Comparison of ENCODE assay signal across 8 cellular contexts in genomic region chr5:154444559-154445421, GRCh38. TPM values are rescaled to one million over a fixed set of nuclear protein-coding genes. Genes with fewer than 3 reads are reported as not detected.
DNase-seq lines count a peak whose midpoint lies in the region; ATAC-seq and TF ChIP-seq lines count a peak whose summit lies in the region.

No MANE protein-coding gene starts in this region.

- H3K14ac ChIP-seq in trophoblast cell (ENCODE audit: low read length), result peak overlapping the region; percentile 46

- peak overlapping the region; percentile 92 for H3K4me2 ChIP-seq in trophoblast cell (ENCODE audit: low read length)

- H3K36me3 ChIP-seq in cardiac muscle cell (peaks cover 3% of the 10 kb centered on the region), trophoblast cell (ENCODE audit: control insufficient read depth in 1 of 2, insufficient read depth in 2 of 2, low read length in 2 of 2) (peaks cover 6 to 11% of the 10 kb centered on the region in 2 experiments)

- peak overlapping the region; percentile 81 for H3K18ac ChIP-seq in trophoblast cell (ENCODE audit: low read length)

- H3K27me3 ChIP-seq in cardiac muscle cell (no peaks in the 10 kb centered on the region), trophoblast cell (ENCODE audit: insufficient read depth, low read length) (no peaks in the 10 kb centered on the region)

- H3K23ac ChIP-seq in trophoblast cell (ENCODE audit: low read length), result peak overlapping the region; percentile 55

- H3K79me2 ChIP-seq in trophoblast cell (ENCODE audit: control insufficient read depth, insufficient read depth, low read length, poor library complexity), result peaks cover 15% of the 10 kb centered on the region

- H3K9ac ChIP-seq in trophoblast cell (ENCODE audit: low read length), result peak overlapping the region; percentile 59

- H2AFZ ChIP-seq in trophoblast cell (ENCODE audit: insufficient read depth, low read length, poor library complexity), result peak overlapping the region; percentile 68

- peak overlapping the region; percentile 38 for H4K12ac ChIP-seq in trophoblast cell (ENCODE audit: low read depth, low read length)

- peak overlapping the region; percentile 97 for H3K4me3 ChIP-seq in cardiac muscle cell
- peak overlapping the region; percentile 99 for H3K4me3 ChIP-seq in LNCaP clone FGC (ENCODE audit: low read depth, low read length)
- peak overlapping the region; percentile 92 for H3K4me3 ChIP-seq in trophoblast cell (ENCODE audit: low read depth, low read length)

- H2BK120ac ChIP-seq in trophoblast cell (ENCODE audit: insufficient read depth, low read length, poor library complexity), result no peak overlapping the region

- peak overlapping the region; percentile 71 for H4K8ac ChIP-seq in trophoblast cell (ENCODE audit: low read depth, low read length)

- peak overlapping the region; percentile 24 for H2BK5ac ChIP-seq in trophoblast cell (ENCODE audit: low read depth, low read length, poor library complexity)

- no CpG with 5 or more reads among the region's 30 CpGs for WGBS in trophoblast cell (ENCODE audit: extremely low coverage, insufficient coverage, insufficient read length)

- no peaks in the 10 kb centered on the region for H3K9me3 ChIP-seq in cardiac muscle cell (ENCODE audit: low read depth)
- H3K9me3 ChIP-seq in trophoblast cell (ENCODE audit: insufficient read depth, low read depth, low read length), result no peaks in the 10 kb centered on the region

- H3K79me1 ChIP-seq in trophoblast cell (ENCODE audit: low read length), result peaks cover 12% of the 10 kb centered on the region

- peak in 1 of 2 donors; percentile 29 for DNase-seq in cardiac muscle cell (ENCODE audit: low read depth in 1 of 2, low spot score in 1 of 2)
- no peak for DNase-seq in Right ventricle myocardium inferior (ENCODE audit: missing footprints)
- DNase-seq in LNCaP clone FGC (ENCODE audit: low read depth), result no peak
- DNase-seq in activated effector memory CD4-positive, alpha-beta T cell treated with Interleukin-2 at 50 U/mL for 16 hours, result peak; percentile 1
- DNase-seq in globus pallidus (ENCODE audit: low spot score), result peak; percentile 10
- DNase-seq in trophoblast cell, result no peak
- no peak for DNase-seq in NCI-H345 treated with DMSO at 0.1 percent for 48 hours (lab: John Stamatoyannopoulos, UW; ENCODE audit: unreplicated experiment)

- H3K4ac ChIP-seq in trophoblast cell (ENCODE audit: low read depth, low read length), result peak overlapping the region; percentile 5

- TF ChIP-seq CTCF in cardiac muscle cell (IDR thresholded peaks at IDR 0.05; ENCODE audit: low read depth, low read length), result no peak
- TF ChIP-seq CTCF in LNCaP clone FGC (IDR thresholded peaks at IDR 0.05; ENCODE audit: control insufficient read depth, extremely low read depth, insufficient read depth), result no peak

- H2BK12ac ChIP-seq in trophoblast cell (ENCODE audit: low read length), result no peak overlapping the region

- ATAC-seq in Right ventricle myocardium inferior (no peak), HG03521 (IDR thresholded peaks at IDR 0.05; ENCODE audit: unreplicated experiment) (no peak)

- intact Hi-C loops in Right ventricle myocardium inferior (cut with DNase I), result no loop called here

- no peak overlapping the region for H3K27ac ChIP-seq in cardiac muscle cell
- H3K27ac ChIP-seq in trophoblast cell (ENCODE audit: low read depth, low read length), result no peak overlapping the region

- H3K4me1 ChIP-seq in cardiac muscle cell (ENCODE audit: low read depth) (peaks cover 10% of the 10 kb centered on the region), trophoblast cell (ENCODE audit: control insufficient read depth in 1 of 2, insufficient read depth in 2 of 2, low read length in 2 of 2) (peaks cover 4 to 7% of the 10 kb centered on the region in 2 experiments)

- no peak overlapping the region for H2AK5ac ChIP-seq in trophoblast cell (ENCODE audit: low read length)

- peak overlapping the region; percentile 20 for H4K91ac ChIP-seq in trophoblast cell (ENCODE audit: low read depth, low read length)

RNA-seq across cellular contexts. Expression of gene SAP30L, which starts 1.0 kb away (rescaled TPM):
- 15.5 and 20.8 TPM in 2 replicates for total RNA-seq in cardiac muscle cell
- polyA plus RNA-seq in cardiac muscle cell, result 37.2 and 37.5 TPM in 2 replicates
- 39.2 TPM for total RNA-seq in Right ventricle myocardium inferior
- polyA plus RNA-seq in trophoblast cell (2013), result 74.2 and 79.0 TPM in 2 replicates

RNA-seq across cellular contexts. Expression of gene HAND1, which starts 33.2 kb away (rescaled TPM):
- total RNA-seq in cardiac muscle cell, result 68.9 and 81.2 TPM in 2 replicates
- polyA plus RNA-seq in cardiac muscle cell, result 66.0 and 67.7 TPM in 2 replicates
- 29.8 TPM for total RNA-seq in Right ventricle myocardium inferior
- polyA plus RNA-seq in trophoblast cell (2013), result 1,543 and 1,644 TPM in 2 replicates

Comparison
In these comparisons a context has a peak if more than half of its experiments do, and no peak if none do; other contexts are left out.
1. DNase-seq: peak in activated effector memory CD4-positive, alpha-beta T cell treated with Interleukin-2 at 50 U/mL for 16 hours (single experiment) and globus pallidus (single experiment); none in Right ventricle myocardium inferior (single experiment), LNCaP clone FGC (single experiment), trophoblast cell (0 of 2) and NCI-H345 treated with DMSO at 0.1 percent for 48 hours (single experiment).
2. Peak in every context shown above with its lines, with median percentiles within 50 percentile points of each other: H3K4me3 ChIP-seq.